8 cellular contexts compared by ENCODE assay signal in the genomic region with DNA sequence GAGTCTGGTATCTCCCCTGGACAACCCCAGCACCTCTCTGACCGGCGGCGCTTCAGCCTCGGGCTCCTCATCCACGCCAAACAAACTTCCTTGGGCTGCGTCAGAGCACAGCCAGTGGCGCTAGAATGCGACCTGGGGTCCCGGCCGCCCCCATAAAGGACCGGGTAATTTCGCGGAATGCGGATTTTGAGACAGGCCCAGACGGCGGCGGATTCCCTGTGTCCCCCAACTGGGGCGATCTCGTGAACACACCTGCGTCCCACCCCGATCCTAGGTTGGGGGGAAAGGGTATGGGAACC. TPM values are rescaled to one million over a fixed set of nuclear protein-coding genes. Genes with fewer than 3 reads are reported as not detected.
DNase-seq lines count a peak whose midpoint lies in the region; ATAC-seq lines count a peak whose summit lies in the region.

No MANE protein-coding gene starts in this region.

- H3K4me1 ChIP-seq in iPS DF 6.9 (ENCODE audit: control insufficient read depth, insufficient read depth, low read length) = peaks cover 20% of the 10 kb centered on the region

- CTCF ChIA-PET in activated CD8-positive, alpha-beta T cell treated with anti-CD3 and anti-CD28 coated beads, Interleukin-2, amount 10 ng/mL, durations not matched to agents 7 days and 5 days (lab: Charles Lee) = interaction anchor here (1.6 kb wide), 1 partner anchor 123 kb away, joined by 4 read pairs; no protein-coding TSS in a partner anchor

- H3K9me3 ChIP-seq in iPS DF 6.9 (ENCODE audit: control insufficient read depth, insufficient read depth, low read length) = no peaks in the 10 kb centered on the region

- DNase-seq in H7 (no peak), iPS DF 6.9 (ENCODE audit: low read depth, low spot score) (no peak), SW 1271 (lab: John Stamatoyannopoulos, UW) (no peak), RPMI8226 (no peak)
- DNase-seq in activated CD8-positive, alpha-beta T cell treated with anti-CD3 and anti-CD28 coated beads, Interleukin-2, amount 10 ng/mL, durations not matched to agents 7 days and 5 days = no peak

- H3K9me3 Mint-ChIP-seq in activated CD8-positive, alpha-beta T cell treated with anti-CD3 and anti-CD28 coated beads, Interleukin-2, amount 10 ng/mL, durations not matched to agents 7 days and 5 days (ENCODE audit: insufficient read depth) = no peaks in the 10 kb centered on the region

- H3K4me3 ChIP-seq in H7 (ENCODE audit: insufficient read depth, low read depth, low read length) (peak overlapping the region; percentile 68), iPS DF 6.9 (ENCODE audit: low read length) (peak overlapping the region; percentile 63; the same call in 1 of the 2 replicates), skin epidermis (peak overlapping the region; percentile 51 to 83 (median 73))

- no peaks in the 10 kb centered on the region for H3K36me3 ChIP-seq in H7 (replicated peaks; ENCODE audit: control insufficient read depth, insufficient read depth, low read length)
- H3K36me3 ChIP-seq in iPS DF 6.9 (ENCODE audit: control insufficient read depth, insufficient read depth, low read length) = no peaks in the 10 kb centered on the region

- peaks cover 34% of the 10 kb centered on the region for H3K4me1 Mint-ChIP-seq in activated CD8-positive, alpha-beta T cell treated with anti-CD3 and anti-CD28 coated beads, Interleukin-2, amount 10 ng/mL, durations not matched to agents 7 days and 5 days (ENCODE audit: low read depth)

- POLR2A ChIA-PET in activated CD8-positive, alpha-beta T cell treated with anti-CD3 and anti-CD28 coated beads, Interleukin-2, amount 10 ng/mL, durations not matched to agents 7 days and 5 days (lab: Charles Lee) = no interaction called here

- H3K27me3 ChIP-seq in H7 (ENCODE audit: control insufficient read depth, insufficient read depth, low read length) (peaks cover 82% of the 10 kb centered on the region), iPS DF 6.9 (ENCODE audit: control insufficient read depth, insufficient read depth, low read length) (peaks cover 51% of the 10 kb centered on the region)

- H3K27me3 Mint-ChIP-seq in activated CD8-positive, alpha-beta T cell treated with anti-CD3 and anti-CD28 coated beads, Interleukin-2, amount 10 ng/mL, durations not matched to agents 7 days and 5 days (ENCODE audit: low read depth) = peaks cover 64% of the 10 kb centered on the region

- H3K27ac ChIP-seq in iPS DF 6.9 (ENCODE audit: low read length) = no peak overlapping the region
- H3K27ac ChIP-seq in skin epidermis = peak overlapping the region in 5 of 21 experiments; percentile 6 to 74 (median 67)

- peak overlapping the region; percentile 81 for H3K4me3 Mint-ChIP-seq in activated CD8-positive, alpha-beta T cell treated with anti-CD3 and anti-CD28 coated beads, Interleukin-2, amount 10 ng/mL, durations not matched to agents 7 days and 5 days

- no CpG with 5 or more reads among the region's 21 CpGs for WGBS in iPS DF 6.9 (ENCODE audit: insufficient coverage, insufficient read length)

- no peak for ATAC-seq in activated CD8-positive, alpha-beta T cell treated with anti-CD3 and anti-CD28 coated beads, Interleukin-2, amount 10 ng/mL, durations not matched to agents 7 days and 5 days
- no peak for ATAC-seq in HG02623 (IDR thresholded peaks at IDR 0.05; ENCODE audit: unreplicated experiment)
- ATAC-seq in HG03097 (IDR thresholded peaks at IDR 0.05; ENCODE audit: low FRiP score, unreplicated experiment) = no peak

- H3K27ac Mint-ChIP-seq in activated CD8-positive, alpha-beta T cell treated with anti-CD3 and anti-CD28 coated beads, Interleukin-2, amount 10 ng/mL, durations not matched to agents 7 days and 5 days = no peak overlapping the region

- H3K36me3 Mint-ChIP-seq in activated CD8-positive, alpha-beta T cell treated with anti-CD3 and anti-CD28 coated beads, Interleukin-2, amount 10 ng/mL, durations not matched to agents 7 days and 5 days (ENCODE audit: low read depth) = peaks cover 3% of the 10 kb centered on the region

RNA-seq across cellular contexts. Expression of a gene that starts 1.6 kb away (rescaled TPM):
- 10.7 and 11.5 TPM in 2 replicates for total RNA-seq in H7 (2014; rRNA removed; shearing (Covaris generic))
- total RNA-seq in activated CD8-positive, alpha-beta T cell treated with anti-CD3 and anti-CD28 coated beads, Interleukin-2, amount 10 ng/mL, durations not matched to agents 7 days and 5 days = 1 to 10 TPM; 6.7 to 7.1 TPM
